In the genomic region with DNA sequence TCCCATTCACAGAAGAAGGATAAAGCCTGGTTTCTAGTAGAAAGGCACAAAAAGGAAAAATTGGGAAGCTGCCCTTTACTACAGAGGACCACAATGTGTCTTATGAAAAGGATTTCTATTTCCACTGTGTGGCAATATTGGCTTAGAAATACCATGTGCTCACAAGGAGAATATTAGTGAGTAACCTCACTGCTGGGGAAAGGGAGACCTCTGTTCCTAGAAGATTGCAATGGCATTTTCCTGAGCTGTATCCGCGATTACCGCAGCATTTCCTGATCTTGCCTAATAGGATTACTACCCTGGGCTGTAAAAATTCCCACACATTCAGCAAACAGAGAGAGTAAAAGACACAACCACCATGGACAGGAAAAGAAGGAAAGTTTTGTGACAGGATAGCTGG, we compare ENCODE assay signal across 15 cellular contexts.
DNase-seq lines count a peak whose midpoint lies in the region; FAIRE-seq and TF ChIP-seq lines count a peak whose summit lies in the region.
"Had no signal": no experiment of that assay in that cellular context is flagged by ENCODE, and none has a peak within 500 bp of the region (broad histone marks: within the 10 kb centered on the region; RNA-seq: fewer than 3 reads in every experiment).

No MANE protein-coding gene starts in this region.

- H3K79me2 ChIP-seq in H9 (ENCODE audit: insufficient read depth, low read length) (no peaks in the 10 kb centered on the region), H1 (ENCODE audit: control insufficient read depth in 1 of 2, insufficient read depth in 2 of 2, low read length in 2 of 2) (no peaks in the 10 kb centered on the region)

- no peak overlapping the region for H3K4me2 ChIP-seq in H9 (ENCODE audit: insufficient read depth, insufficient read length, low read length)
- H3K4me2 ChIP-seq in H1 (ENCODE audit: insufficient read depth in 1 of 2, low read depth in 2 of 2, low read length in 2 of 2), result no peak overlapping the region

- H3K56ac ChIP-seq in H9 (ENCODE audit: insufficient read length, low read depth, low read length) (no peak overlapping the region), H1 (replicated peaks; ENCODE audit: insufficient read length, low read depth, low read length) (no peak overlapping the region)

- H3K18ac ChIP-seq in H9 (ENCODE audit: insufficient read length, low read depth, low read length) (no peak overlapping the region), H1 (ENCODE audit: extremely low read depth, low read length) (no peak overlapping the region)

- H4K91ac ChIP-seq in H9 (ENCODE audit: insufficient read length, low read depth, low read length), result no peak overlapping the region
- no peak overlapping the region for H4K91ac ChIP-seq in H1 (replicated peaks; ENCODE audit: insufficient read length, low read length)

- no peak overlapping the region for H2BK120ac ChIP-seq in H9 (ENCODE audit: low read depth, low read length, poor library complexity, severe bottlenecking)
- no peak overlapping the region for H2BK120ac ChIP-seq in H1 (replicated peaks; ENCODE audit: low read depth, low read length)

- H3K27ac Mint-ChIP-seq in H9, result no peak overlapping the region
- H3K27ac Mint-ChIP-seq: activated naive CD4-positive, alpha-beta T cell treated with anti-CD3 and anti-CD28 coated beads, Interleukin-2, amount 50 U/mL, for 72 hours; CD4-positive, CD25-positive, alpha-beta regulatory T cell had no signal

- H3K14ac ChIP-seq in H9 (ENCODE audit: insufficient read depth, low read length) (no peak overlapping the region), H1 (ENCODE audit: insufficient read length) (no peak overlapping the region)

- DNase-seq in H9 (no peak), NCI-H82 treated with DMSO at 0.1 percent for 48 hours (lab: John Stamatoyannopoulos, UW; ENCODE audit: unreplicated experiment) (peak; percentile 7), H1 (ENCODE audit: low read depth in 1 of 2, low spot score in 2 of 2) (no peak), renal cortical epithelial cell (ENCODE audit: low read depth) (peak; percentile 12), mesenteric fat pad (ENCODE audit: low spot score) (no peak), cerebellum (ENCODE audit: low spot score) (no peak)
- DNase-seq in activated CD4-positive, CD25-positive, alpha-beta regulatory T cell treated with anti-CD3 and anti-CD28 coated beads, Interleukin-2, amount 50 U/mL, for 72 hours, result no peak
- DNase-seq: CD4-positive, CD25-positive, alpha-beta regulatory T cell; left ventricle myocardium superior; NCI-H1930; NCI-H774 had no signal

- H4K8ac ChIP-seq in H9 (replicated peaks; ENCODE audit: insufficient read length, low read depth, low read length), result no peak overlapping the region
- H4K8ac ChIP-seq in H1 (ENCODE audit: extremely low read depth, insufficient read depth, low read length), result no peak overlapping the region

- H2BK5ac ChIP-seq in H9 (ENCODE audit: insufficient read length, low read length), result no peak overlapping the region
- no peak overlapping the region for H2BK5ac ChIP-seq in H1 (ENCODE audit: low read depth, low read length)

- no peak overlapping the region for H3K4me3 Mint-ChIP-seq in H9
- H3K4me3 Mint-ChIP-seq: CD4-positive, CD25-positive, alpha-beta regulatory T cell; neural crest cell had no signal

- no peak overlapping the region for H3K4me3 ChIP-seq in H1 (ENCODE audit: extremely low read depth in 1 of 4, insufficient read depth in 2 of 4, low read depth in 3 of 4, low read length in 4 of 4)
- H3K4me3 ChIP-seq: SJSA1 had no signal

- H4K5ac ChIP-seq in H9 (ENCODE audit: insufficient read length, low read depth, low read length) (no peak overlapping the region), H1 (ENCODE audit: insufficient read length, low read depth, low read length) (no peak overlapping the region)

- H2AK5ac ChIP-seq in H9 (ENCODE audit: insufficient read length, low read length) (no peak overlapping the region), H1 (ENCODE audit: low read depth, low read length) (no peak overlapping the region)

- H2BK15ac ChIP-seq in H9 (ENCODE audit: low read depth, low read length), result no peak overlapping the region
- H2BK15ac ChIP-seq in H1 (ENCODE audit: low read length), result no peak overlapping the region

- H3K23me2 ChIP-seq in H9 (ENCODE audit: insufficient read length, low read depth, low read length, poor library complexity, severe bottlenecking), result no peaks in the 10 kb centered on the region
- no peaks in the 10 kb centered on the region for H3K23me2 ChIP-seq in H1 (ENCODE audit: low read depth, low read length)

- peak; percentile 48 to 60 for TF ChIP-seq RAD21 in H1 (IDR thresholded peaks at IDR 0.05 in 1 of 2, conservative IDR thresholded peaks at IDR 0.05 in 1 of 2; ENCODE audit: low read depth in 2 of 2, low read length in 2 of 2)

- no peak overlapping the region for H3K23ac ChIP-seq in H9 (ENCODE audit: insufficient read length, low read depth, low read length)
- no peak overlapping the region for H3K23ac ChIP-seq in H1 (ENCODE audit: insufficient read length)

- no peak for TF ChIP-seq EP300 in H1 (IDR thresholded peaks at IDR 0.05; ENCODE audit: borderline replicate concordance in 1 of 2, low read depth in 2 of 2, low read length in 2 of 2)

- H3K9ac ChIP-seq in H9 (ENCODE audit: extremely low read depth, insufficient read length, low read length) (no peak overlapping the region), H1 (replicated peaks in 1 of 4; ENCODE audit: extremely low read depth in 1 of 4, low read depth in 3 of 4, low read length in 3 of 4) (no peak overlapping the region)

- TF ChIP-seq POLR2A in H1 (IDR thresholded peaks at IDR 0.05; ENCODE audit: control extremely low read depth in 1 of 2, low read depth in 2 of 2, low read length in 2 of 2), result no peak

- H3K27me3 Mint-ChIP-seq in H9 (ENCODE audit: low read depth), result no peaks in the 10 kb centered on the region
- H3K27me3 Mint-ChIP-seq: CD4-positive, CD25-positive, alpha-beta regulatory T cell had no signal

- H3K9me3 ChIP-seq in H9 (ENCODE audit: control insufficient read depth, low read depth, low read length) (peaks cover 11% of the 10 kb centered on the region), H1 (ENCODE audit: insufficient read depth in 2 of 2, low read depth in 1 of 2, low read length in 1 of 2) (peaks cover 6 to 15% of the 10 kb centered on the region in 2 experiments; a peak in 3 of 4 replicates)
- H3K9me3 ChIP-seq: SJSA1 had no signal

- H3K36me3 ChIP-seq in H1 (ENCODE audit: control insufficient read depth in 2 of 4, insufficient read depth in 4 of 4, low read length in 3 of 4), result peaks cover 0 to 6% (median 0%) of the 10 kb centered on the region in 4 experiments; a peak in 2 of 8 replicates
- H3K36me3 ChIP-seq: SJSA1 had no signal

- H2BK12ac ChIP-seq in H9 (ENCODE audit: insufficient read length, low read depth, low read length) (no peak overlapping the region), H1 (ENCODE audit: low read depth, low read length) (no peak overlapping the region)

- peaks cover 12 to 26% of the 10 kb centered on the region in 2 experiments for H3K4me1 Mint-ChIP-seq in H9
- H3K4me1 Mint-ChIP-seq: CD4-positive, CD25-positive, alpha-beta regulatory T cell; neural crest cell had no signal

- H2BK20ac ChIP-seq in H9 (ENCODE audit: low read depth, low read length, poor library complexity, severe bottlenecking), result no peak overlapping the region
- 0 out of 2 replicates have a peak overlapping the region, but pooled peaks have one; percentile 68 for H2BK20ac ChIP-seq in H1 (ENCODE audit: low read length)

- no peak overlapping the region for H3K27ac ChIP-seq in H9 (ENCODE audit: insufficient read length, low read depth, low read length)
- H3K27ac ChIP-seq in H1 (ENCODE audit: low read depth, low read length), result no peak overlapping the region
- H3K27ac ChIP-seq: SJSA1 had no signal

- no peaks in the 10 kb centered on the region for H4K20me1 ChIP-seq in H9 (ENCODE audit: control insufficient read depth, insufficient read depth, insufficient read length)
- H4K20me1 ChIP-seq in H1 (replicated peaks in 1 of 2; ENCODE audit: control insufficient read depth in 1 of 2, insufficient read depth in 2 of 2, low read length in 2 of 2), result no peaks in the 10 kb centered on the region

- H2AFZ ChIP-seq in H9 (ENCODE audit: low read length) (no peak overlapping the region), H1 (ENCODE audit: low read length) (no peak overlapping the region)

- FAIRE-seq in H1 (lab: Jason Lieb, UNC), result no peak
- FAIRE-seq: colon had no signal

- no peaks in the 10 kb centered on the region for H3K27me3 ChIP-seq in H9 (ENCODE audit: insufficient read depth, low read length)
- H3K27me3 ChIP-seq in H1 (replicated peaks in 1 of 4; ENCODE audit: control insufficient read depth in 3 of 4, extremely low read depth in 1 of 4, insufficient read depth in 3 of 4, low read length in 3 of 4), result no peaks in the 10 kb centered on the region
- H3K27me3 ChIP-seq: SJSA1 had no signal

- no peaks in the 10 kb centered on the region for H3K79me1 ChIP-seq in H9 (ENCODE audit: insufficient read depth, low read depth, low read length, poor library complexity, severe bottlenecking)
- H3K79me1 ChIP-seq in H1 (ENCODE audit: low read depth, low read length), result no peaks in the 10 kb centered on the region

- H3K4me1 ChIP-seq in H9 (ENCODE audit: insufficient read depth, low read length) (no peaks in the 10 kb centered on the region; the same call in 1 of the 2 replicates), H1 (replicated peaks in 1 of 4; ENCODE audit: control insufficient read depth in 3 of 4, insufficient read depth in 4 of 4, low read length in 3 of 4) (no peaks in the 10 kb centered on the region)
- H3K4me1 ChIP-seq: SJSA1 had no signal

- peak; percentile 37; the same call in 2 of the 3 replicates for TF ChIP-seq CTCF in H9 (conservative IDR thresholded peaks at IDR 0.05)
- TF ChIP-seq CTCF in H1 (IDR thresholded peaks at IDR 0.05; ENCODE audit: control extremely low read depth in 1 of 3, insufficient read depth in 1 of 3, low read depth in 1 of 3, low read length in 3 of 3), result peak in 1 of 3 experiments; percentile 22; a peak in 1 of 4 replicates

- peaks cover 21 to 26% (median 21%) of the 10 kb centered on the region in 3 experiments for H3K36me3 Mint-ChIP-seq in H9 (ENCODE audit: insufficient read depth in 1 of 3, low read depth in 3 of 3)
- H3K36me3 Mint-ChIP-seq: activated naive CD4-positive, alpha-beta T cell treated with anti-CD3 and anti-CD28 coated beads, Interleukin-2, amount 50 U/mL, for 72 hours; CD4-positive, CD25-positive, alpha-beta regulatory T cell had no signal

- no CpG with 5 or more reads among the region's 3 CpGs for WGBS in H9 (ENCODE audit: extremely low coverage, insufficient read length, low lambda C conversion rate)
- WGBS in H1 (ENCODE audit: extremely low coverage in 1 of 2, insufficient coverage in 1 of 2, insufficient read length in 1 of 2, insufficient replicate concordance in 2 of 2, low coverage in 1 of 2, low lambda C conversion rate in 2 of 2, missing lambda C conversion rate in 1 of 2), 2 experiments, result 96% methylated on average over 3 of the region's 3 CpGs; no CpG with 5 or more reads in 1 of the 2 experiments

- POLR2A ChIA-PET in H1 (lab: Charles Lee; ENCODE audit: partially characterized antibody), result interaction anchor here (1.0 to 1.7 kb wide), 2 partner anchors 9 to 10 kb away, joined by 3 to 9 read pairs; no protein-coding TSS in a partner anchor

- H3K9me3 Mint-ChIP-seq in H9, result peaks cover 11 to 21% of the 10 kb centered on the region in 2 experiments
- H3K9me3 Mint-ChIP-seq: neural crest cell had no signal

- no peak overlapping the region for H3T11ph ChIP-seq in H9 (ENCODE audit: low read length)

- H3K4ac ChIP-seq in H9 (ENCODE audit: low read depth, low read length) (no peak overlapping the region), H1 (replicated peaks; ENCODE audit: insufficient read length, low read depth, low read length) (no peak overlapping the region)

- CTCF ChIA-PET in H1 (lab: Charles Lee; ENCODE audit: partially characterized antibody), result interaction anchor here (0.6 to 2.0 kb wide), 7 partner anchors 9 to 932 kb away, joined by 3 to 6 read pairs (median 3); no protein-coding TSS in a partner anchor

Comparison
In these comparisons a context has a peak if more than half of its experiments do, and no peak if none do; other contexts are left out.
1. DNase-seq: peak in NCI-H82 treated with DMSO at 0.1 percent for 48 hours (single experiment) and renal cortical epithelial cell (single experiment); none in H9 (single experiment), H1 (0 of 2), mesenteric fat pad (single experiment), cerebellum (single experiment) and activated CD4-positive, CD25-positive, alpha-beta regulatory T cell treated with anti-CD3 and anti-CD28 coated beads, Interleukin-2, amount 50 U/mL, for 72 hours (single experiment).